16 cellular contexts compared by ENCODE assay signal in the genomic region with DNA sequence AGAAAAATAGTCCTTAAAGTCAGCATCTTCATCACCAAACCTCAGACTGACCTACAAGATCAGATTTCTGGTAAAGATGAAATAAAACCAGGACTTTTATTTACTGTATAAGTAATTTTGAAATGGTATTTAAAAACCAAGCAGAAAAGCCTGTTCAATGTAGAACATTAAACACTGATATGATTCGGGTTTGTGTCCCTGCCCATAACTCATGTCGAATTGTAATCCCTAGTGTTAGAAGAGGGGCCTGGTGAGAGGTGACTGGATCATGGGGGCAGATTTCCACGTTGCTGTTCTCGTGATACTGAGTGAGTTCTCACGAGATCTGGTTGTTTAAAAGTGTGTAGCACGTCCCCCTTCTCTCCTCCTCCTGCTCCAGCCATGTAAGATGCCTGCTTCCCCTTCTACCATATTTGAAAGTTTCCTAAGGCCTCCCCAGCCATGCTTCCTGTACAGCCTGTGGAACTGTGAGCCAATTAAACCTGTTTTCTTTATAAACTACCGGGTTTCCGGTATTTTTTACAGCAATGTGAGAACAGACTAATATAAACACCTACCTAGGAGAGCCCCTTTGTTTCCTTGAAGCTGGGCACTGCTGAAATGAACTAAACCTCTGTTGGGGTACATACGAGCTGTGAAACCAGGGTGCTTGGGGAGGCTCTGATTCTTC.
"Had no signal": no experiment of that assay in that cellular context is flagged by ENCODE, and none has a peak within 500 bp of the region (broad histone marks: within the 10 kb centered on the region; RNA-seq: fewer than 3 reads in every experiment).

No MANE protein-coding gene starts in this region.

- DNase-seq: activated CD4-positive, alpha-beta memory T cell treated with anti-CD3 and anti-CD28 coated beads, Interleukin-2, amount 10 ng/mL, durations not matched to agents 7 days and 5 days; activated CD8-positive, alpha-beta memory T cell treated with anti-CD3 and anti-CD28 coated beads, Interleukin-2, amount 10 ng/mL, durations not matched to agents 7 days and 5 days; activated effector memory CD4-positive, alpha-beta T cell treated with Interleukin-2 at 50 U/mL for 16 hours; activated naive CD4-positive, alpha-beta T cell treated with anti-CD3 and anti-CD28 coated beads, Interleukin-2, amount 50 U/mL, for 16 hours; activated T-cell treated with anti-CD3 and anti-CD28 coated beads, Interleukin-2, amount 50 U/mL, for 24 hours; left ventricle myocardium superior; natural killer cell; stimulated activated CD4-positive, alpha-beta T cell treated with anti-CD3 and anti-CD28 coated beads, Interleukin-4, amount 100 ng/mL, for 1 hour; SW 1271; WERI-Rb-1 had no signal

- H3K27ac ChIP-seq: cardiac muscle cell, parathyroid adenoma, thoracic aorta, WERI-Rb-1 had no signal

- H2AFZ ChIP-seq: parathyroid adenoma had no signal

- H3K27me3 ChIP-seq: cardiac muscle cell had no signal

- ATAC-seq: activated CD8-positive, alpha-beta memory T cell treated with anti-CD3 and anti-CD28 coated beads, Interleukin-2, amount 10 ng/mL, durations not matched to agents 7 days and 5 days; esophagus mucosa; left ventricle myocardium superior; natural killer cell; sciatic nerve had no signal

- H3K4me3 ChIP-seq: cardiac muscle cell, smooth muscle cell, thoracic aorta had no signal

- H3K27ac Mint-ChIP-seq: activated CD4-positive, alpha-beta memory T cell treated with anti-CD3 and anti-CD28 coated beads, Interleukin-2, amount 10 ng/mL, durations not matched to agents 7 days and 5 days; activated CD8-positive, alpha-beta memory T cell treated with anti-CD3 and anti-CD28 coated beads, Interleukin-2, amount 10 ng/mL, durations not matched to agents 7 days and 5 days had no signal

- H3K9me3 ChIP-seq: thoracic aorta had no signal

- H3K9me3 Mint-ChIP-seq: activated CD4-positive, alpha-beta memory T cell treated with anti-CD3 and anti-CD28 coated beads, Interleukin-2, amount 10 ng/mL, durations not matched to agents 7 days and 5 days; activated T-cell treated with anti-CD3 and anti-CD28 coated beads, Interleukin-2, amount 50 U/mL, for 24 hours; natural killer cell had no signal

- H3K36me3 ChIP-seq: cardiac muscle cell had no signal

- H3K4me3 Mint-ChIP-seq: activated CD4-positive, alpha-beta memory T cell treated with anti-CD3 and anti-CD28 coated beads, Interleukin-2, amount 10 ng/mL, durations not matched to agents 7 days and 5 days; activated CD8-positive, alpha-beta memory T cell treated with anti-CD3 and anti-CD28 coated beads, Interleukin-2, amount 10 ng/mL, durations not matched to agents 7 days and 5 days; activated T-cell treated with anti-CD3 and anti-CD28 coated beads, Interleukin-2, amount 50 U/mL, for 24 hours; natural killer cell had no signal

- H3K4me2 ChIP-seq: smooth muscle cell had no signal

- H3K36me3 Mint-ChIP-seq: natural killer cell had no signal

- H3K27me3 Mint-ChIP-seq: activated CD4-positive, alpha-beta memory T cell treated with anti-CD3 and anti-CD28 coated beads, Interleukin-2, amount 10 ng/mL, durations not matched to agents 7 days and 5 days; activated CD8-positive, alpha-beta memory T cell treated with anti-CD3 and anti-CD28 coated beads, Interleukin-2, amount 10 ng/mL, durations not matched to agents 7 days and 5 days; activated T-cell treated with anti-CD3 and anti-CD28 coated beads, Interleukin-2, amount 50 U/mL, for 24 hours had no signal
